10 cellular contexts compared by ENCODE assay signal in genomic region chr1:93579891-93580290, GRCh38.
DNase-seq lines count a peak whose midpoint lies in the region; ATAC-seq and TF ChIP-seq lines count a peak whose summit lies in the region.
"Had no signal": no experiment of that assay in that cellular context is flagged by ENCODE, and none has a peak within 500 bp of the region (broad histone marks: within the 10 kb centered on the region; RNA-seq: fewer than 3 reads in every experiment).

No MANE protein-coding gene starts in this region.

- no peak for TF ChIP-seq CTCF in body of pancreas (IDR thresholded peaks at IDR 0.05)

- H3K4me3 ChIP-seq in body of pancreas (no peak overlapping the region), right cardiac atrium (ENCODE audit: low read length) (no peak overlapping the region), skin epidermis (no peak overlapping the region)

- 51 to 57% methylated on average over 3 to 5 of the region's 5 CpGs for whole genome bisulfite sequencing in body of pancreas, 2 donors
- 75% methylated on average over 5 of the region's 5 CpGs for WGBS in right cardiac atrium

- TF ChIP-seq POLR2A in body of pancreas (IDR thresholded peaks at IDR 0.05) = peak in 1 of 3 donors; percentile 17

- intact Hi-C loops in body of pancreas (cut with DNase I) (no loop called here), right cardiac atrium (cut with DNase I) (no loop called here)
- intact Hi-C loops in activated T-helper 1 cell treated with anti-CD3 and anti-CD28 coated beads, Interleukin-12 subunit alpha, Interleukin-12 subunit beta, Interleukin-2, Interleukin-4 antibody, amounts not matched to agents 30 ng/mL and 10 ng/mL and 1 ng/mL, durations not matched to agents 14 hours and 24 hours and 36 hours (cut with micrococcal nuclease) = no loop called here

- H3K27ac Mint-ChIP-seq in activated T-helper 1 cell treated with anti-CD3 and anti-CD28 coated beads, Interleukin-12 subunit alpha, Interleukin-12 subunit beta, Interleukin-2, Interleukin-4 antibody, amounts not matched to agents 30 ng/mL and 10 ng/mL and 1 ng/mL, durations not matched to agents 14 hours and 24 hours and 36 hours = no peak overlapping the region
- H3K27ac Mint-ChIP-seq: activated naive CD8-positive, alpha-beta T cell had no signal

- H3K36me3 ChIP-seq in body of pancreas (replicated peaks in 1 of 2; ENCODE audit: insufficient read depth in 1 of 2, low read depth in 2 of 2) = peaks cover 0 to 2% of the 10 kb centered on the region in 2 donors

- H3K4me3 Mint-ChIP-seq in activated T-helper 1 cell treated with anti-CD3 and anti-CD28 coated beads, Interleukin-12 subunit alpha, Interleukin-12 subunit beta, Interleukin-2, Interleukin-4 antibody, amounts not matched to agents 30 ng/mL and 10 ng/mL and 1 ng/mL, durations not matched to agents 14 hours and 24 hours and 36 hours = no peak overlapping the region
- H3K4me3 Mint-ChIP-seq: activated naive CD8-positive, alpha-beta T cell had no signal

- peak overlapping the region; percentile 33 to 77 (median 54) for H3K27ac ChIP-seq in body of pancreas
- peak overlapping the region; percentile 7 for H3K27ac ChIP-seq in right cardiac atrium (ENCODE audit: low read length)
- peak overlapping the region in 12 of 21 experiments; percentile 9 to 69 (median 50) for H3K27ac ChIP-seq in skin epidermis

- H3K4me1 Mint-ChIP-seq in activated T-helper 1 cell treated with anti-CD3 and anti-CD28 coated beads, Interleukin-12 subunit alpha, Interleukin-12 subunit beta, Interleukin-2, Interleukin-4 antibody, amounts not matched to agents 30 ng/mL and 10 ng/mL and 1 ng/mL, durations not matched to agents 14 hours and 24 hours and 36 hours (ENCODE audit: low read depth) = no peaks in the 10 kb centered on the region

- H3K27me3 ChIP-seq in body of pancreas = no peaks in the 10 kb centered on the region
- H3K27me3 ChIP-seq in right cardiac atrium (ENCODE audit: control insufficient read depth, insufficient read depth) = no peaks in the 10 kb centered on the region

- H3K27me3 Mint-ChIP-seq in activated T-helper 1 cell treated with anti-CD3 and anti-CD28 coated beads, Interleukin-12 subunit alpha, Interleukin-12 subunit beta, Interleukin-2, Interleukin-4 antibody, amounts not matched to agents 30 ng/mL and 10 ng/mL and 1 ng/mL, durations not matched to agents 14 hours and 24 hours and 36 hours (ENCODE audit: insufficient read depth) = peaks cover 1% of the 10 kb centered on the region
- H3K27me3 Mint-ChIP-seq: activated naive CD8-positive, alpha-beta T cell had no signal

- H3K9me3 ChIP-seq in body of pancreas (no peaks in the 10 kb centered on the region), right cardiac atrium (ENCODE audit: control insufficient read depth, low read length) (no peaks in the 10 kb centered on the region)

- H3K4me1 ChIP-seq in body of pancreas (peaks cover 64% of the 10 kb centered on the region), right cardiac atrium (ENCODE audit: control insufficient read depth, insufficient read depth, low read length) (peaks cover under 1% of the 10 kb centered on the region)

- ATAC-seq in body of pancreas = peak; percentile 62
- peak; percentile 67 to 72 for ATAC-seq in right cardiac atrium
- ATAC-seq in GM19463 (IDR thresholded peaks at IDR 0.05; ENCODE audit: unreplicated experiment) = no peak

- no peaks in the 10 kb centered on the region for H3K36me3 Mint-ChIP-seq in activated T-helper 1 cell treated with anti-CD3 and anti-CD28 coated beads, Interleukin-12 subunit alpha, Interleukin-12 subunit beta, Interleukin-2, Interleukin-4 antibody, amounts not matched to agents 30 ng/mL and 10 ng/mL and 1 ng/mL, durations not matched to agents 14 hours and 24 hours and 36 hours (ENCODE audit: low read depth)
- H3K36me3 Mint-ChIP-seq: activated naive CD8-positive, alpha-beta T cell had no signal

- H3K9me3 Mint-ChIP-seq in activated T-helper 1 cell treated with anti-CD3 and anti-CD28 coated beads, Interleukin-12 subunit alpha, Interleukin-12 subunit beta, Interleukin-2, Interleukin-4 antibody, amounts not matched to agents 30 ng/mL and 10 ng/mL and 1 ng/mL, durations not matched to agents 14 hours and 24 hours and 36 hours = no peaks in the 10 kb centered on the region

- DNase-seq in H4 (ENCODE audit: low spot score) = peak; percentile 16
- DNase-seq in body of pancreas = peak; percentile 36 to 81 (median 61)
- DNase-seq in right cardiac atrium = peak; percentile 73 to 84 (median 81)
- DNase-seq in NCI-H2107 (lab: John Stamatoyannopoulos, UW) = no peak
- no peak for DNase-seq in activated gamma-delta T cell (lab: John Stamatoyannopoulos, UW)
- no peak for DNase-seq in activated T-helper 1 cell treated with anti-CD3 and anti-CD28 coated beads, Interleukin-12 subunit alpha, Interleukin-12 subunit beta, Interleukin-2, Interleukin-4 antibody, amounts not matched to agents 30 ng/mL and 10 ng/mL and 1 ng/mL, durations not matched to agents 14 hours and 24 hours and 36 hours (ENCODE audit: low spot score)
- DNase-seq: Karpas-422 had no signal

Comparison
In these comparisons a context has a peak if more than half of its experiments do, and no peak if none do; other contexts are left out.
1. DNase-seq: peak in H4 (single experiment), body of pancreas (4 of 4) and right cardiac atrium (3 of 3); none in NCI-H2107 (single experiment), activated gamma-delta T cell (single experiment) and activated T-helper 1 cell treated with anti-CD3 and anti-CD28 coated beads, Interleukin-12 subunit alpha, Interleukin-12 subunit beta, Interleukin-2, Interleukin-4 antibody, amounts not matched to agents 30 ng/mL and 10 ng/mL and 1 ng/mL, durations not matched to agents 14 hours and 24 hours and 36 hours (single experiment).
2. Peak in every context shown above with its lines, with median percentiles within 50 percentile points of each other: H3K27ac ChIP-seq.